ENCODE assay signal across 8 cellular contexts in genomic region chr12:14769462-14769836, GRCh38. TPM values are rescaled to one million over a fixed set of nuclear protein-coding genes. Genes with fewer than 3 reads are reported as not detected.
A peak's percentile ranks its signal among the peaks of the same experiment; 100 is the strongest.
DNase-seq lines count a peak whose midpoint lies in the region; ATAC-seq and TF ChIP-seq lines count a peak whose summit lies in the region.

No MANE protein-coding gene starts in this region.

- H3K27ac ChIP-seq in CD4-positive, alpha-beta memory T cell (ENCODE audit: low read depth, low read length) = peak overlapping the region; percentile 98
- H3K27ac ChIP-seq in OCI-LY1 (ENCODE audit: low read depth, low read length, poor library complexity, severe bottlenecking) (peak overlapping the region; percentile 96), ectodermal cell (ENCODE audit: insufficient read depth, low read depth, low read length, poor library complexity, severe bottlenecking) (peak overlapping the region; percentile 81), mucosa of rectum (ENCODE audit: low read depth in 2 of 2, low read length in 2 of 2) (peak overlapping the region; percentile 97 to 99)

- H2AFZ ChIP-seq in OCI-LY1 (ENCODE audit: low read length) = no peak overlapping the region

- H3F3A ChIP-seq in OCI-LY1 (ENCODE audit: insufficient read depth, low read length) = 0 out of 2 replicates have a peak, but pooled peaks cover 9% of the 10 kb centered on the region

- ATAC-seq in GM21381 (IDR thresholded peaks at IDR 0.05; ENCODE audit: unreplicated experiment) = no peak

- H3K4me3 Mint-ChIP-seq in CD4-positive, alpha-beta memory T cell = peak overlapping the region; percentile 94 to 99 (median 97)

- peaks cover 41 to 67% of the 10 kb centered on the region in 2 donors for H3K36me3 Mint-ChIP-seq in CD4-positive, alpha-beta memory T cell

- H3K27ac Mint-ChIP-seq in CD4-positive, alpha-beta memory T cell = peak overlapping the region; percentile 97 to 100 (median 99)

- no peaks in the 10 kb centered on the region for H3K27me3 Mint-ChIP-seq in CD4-positive, alpha-beta memory T cell

- H3K27me3 ChIP-seq in CD4-positive, alpha-beta memory T cell (ENCODE audit: insufficient read depth, low read length) = no peaks in the 10 kb centered on the region
- H3K27me3 ChIP-seq in OCI-LY1 (ENCODE audit: insufficient read depth, low read length) = no peaks in the 10 kb centered on the region
- H3K27me3 ChIP-seq in ectodermal cell (ENCODE audit: control insufficient read depth, insufficient read depth, low read length, poor library complexity, severe bottlenecking) = peaks cover 16% of the 10 kb centered on the region
- no peaks in the 10 kb centered on the region for H3K27me3 ChIP-seq in mucosa of rectum (ENCODE audit: control insufficient read depth in 2 of 2, insufficient read depth in 2 of 2, low read length in 2 of 2)

- H3K9ac ChIP-seq in OCI-LY1 (ENCODE audit: low read length) = peak overlapping the region; percentile 86
- H3K9ac ChIP-seq in mucosa of rectum (ENCODE audit: low read depth in 1 of 2, low read length in 2 of 2) = peak overlapping the region; percentile 98 to 100

- no peaks in the 10 kb centered on the region for H3K9me2 ChIP-seq in OCI-LY1 (ENCODE audit: low read depth, low read length)

- H4K20me1 ChIP-seq in OCI-LY1 (ENCODE audit: insufficient read depth, low read length) = no peaks in the 10 kb centered on the region

- H3K9me3 ChIP-seq in CD4-positive, alpha-beta memory T cell (ENCODE audit: control insufficient read depth in 1 of 2, low read length in 2 of 2) = no peaks in the 10 kb centered on the region
- peaks cover 4% of the 10 kb centered on the region; the same call in 1 of the 2 replicates for H3K9me3 ChIP-seq in OCI-LY1 (ENCODE audit: low read length)
- no peaks in the 10 kb centered on the region for H3K9me3 ChIP-seq in ectodermal cell (ENCODE audit: control insufficient read depth, low read length)
- no peaks in the 10 kb centered on the region for H3K9me3 ChIP-seq in mucosa of rectum (ENCODE audit: control insufficient read depth in 2 of 2, low read length in 2 of 2)

- no peaks in the 10 kb centered on the region for H3K36me3 ChIP-seq in CD4-positive, alpha-beta memory T cell (ENCODE audit: insufficient read depth, low read length)
- peaks cover 40% of the 10 kb centered on the region for H3K36me3 ChIP-seq in OCI-LY1 (ENCODE audit: insufficient read depth, low read length)
- H3K36me3 ChIP-seq in ectodermal cell (ENCODE audit: control insufficient read depth, insufficient read depth, low read length) = no peaks in the 10 kb centered on the region
- no peaks in the 10 kb centered on the region for H3K36me3 ChIP-seq in mucosa of rectum (ENCODE audit: control insufficient read depth in 2 of 2, insufficient read depth in 2 of 2, low read length in 2 of 2)

- POLR2A ChIA-PET in CD4-positive, alpha-beta memory T cell (lab: Charles Lee; ENCODE audit: partially characterized antibody) = interaction anchor here (0.6 to 8.5 kb wide), 36 partner anchors 11 to 1142 kb away, joined by 3 to 376 read pairs (median 6); partner anchors contain the start of genes ARHGDIB, ATF7IP, C12orf60 and DERA

- H3K4me3 ChIP-seq in CD4-positive, alpha-beta memory T cell (ENCODE audit: low read length in 2 of 2) = peak overlapping the region; percentile 88 to 92
- H3K4me3 ChIP-seq in OCI-LY1 (ENCODE audit: low read depth, low read length, poor library complexity, severe bottlenecking) (peak overlapping the region; percentile 72), ectodermal cell (ENCODE audit: insufficient read depth, low read depth, low read length) (peak overlapping the region; percentile 73), mucosa of rectum (ENCODE audit: low read length in 2 of 2) (peak overlapping the region; percentile 98 to 99)

- peaks cover 27 to 77% (median 47%) of the 10 kb centered on the region in 4 donors for H3K4me1 Mint-ChIP-seq in CD4-positive, alpha-beta memory T cell

- H3K9me3 Mint-ChIP-seq in CD4-positive, alpha-beta memory T cell = peaks cover 3 to 31% (median 17%) of the 10 kb centered on the region in 8 donors

- TF ChIP-seq CTCF in GM20000 (IDR thresholded peaks at IDR 0.05; ENCODE audit: extremely low read depth, missing control alignments) (no peak), OCI-LY1 (IDR thresholded peaks at IDR 0.05; ENCODE audit: low read length) (no peak)

- WGBS in ectodermal cell, 2 experiments = 4 to 9% methylated on average over 19 of the region's 19 CpGs

- CTCF ChIA-PET in CD4-positive, alpha-beta memory T cell (lab: Charles Lee; ENCODE audit: partially characterized antibody) = interaction anchor here (0.7 to 4.6 kb wide), 22 partner anchors 9 to 404 kb away, joined by 3 to 27 read pairs (median 6); partner anchors contain the start of genes ATF7IP, C12orf60, ERP27 and WBP11

- H3K79me2 ChIP-seq in OCI-LY1 (ENCODE audit: insufficient read depth, low read length) = no peaks in the 10 kb centered on the region

- H3K4me1 ChIP-seq in CD4-positive, alpha-beta memory T cell (ENCODE audit: insufficient read depth, low read length) = peaks cover 49% of the 10 kb centered on the region
- H3K4me1 ChIP-seq in OCI-LY1 (ENCODE audit: insufficient read depth, low read length, severe bottlenecking) (peaks cover 32% of the 10 kb centered on the region), ectodermal cell (ENCODE audit: control insufficient read depth, insufficient read depth, low read length) (peaks cover 3% of the 10 kb centered on the region), mucosa of rectum (ENCODE audit: control insufficient read depth in 2 of 2, insufficient read depth in 2 of 2, low read length in 2 of 2) (peaks cover 7 to 9% of the 10 kb centered on the region in 2 donors)

- intact Hi-C loops in CD4-positive, alpha-beta memory T cell (cut with micrococcal nuclease) = no loop called here

- no peak for DNase-seq in CD4-positive, alpha-beta memory T cell
- DNase-seq in GM20000 (ENCODE audit: low spot score) (peak; percentile 19), NCI-H1694 treated with DMSO at 0.1 percent for 48 hours (lab: John Stamatoyannopoulos, UW) (no peak), foreskin melanocyte (no peak)

- H3K4me2 ChIP-seq in OCI-LY1 (ENCODE audit: low read length) = peak overlapping the region; percentile 68

RNA-seq across cellular contexts. Expression of gene WBP11, which starts 33.8 kb away (rescaled TPM):
- 10 to 100 TPM; 83.7 to 83.8 TPM for total RNA-seq in CD4-positive, alpha-beta memory T cell
- 10 to 100 TPM; 45.8 to 78.0 TPM for polyA plus RNA-seq in CD4-positive, alpha-beta memory T cell
- polyA plus RNA-seq in ectodermal cell (2013, experiment 1 of 4) = 103 TPM
- 84.9 TPM for polyA plus RNA-seq in ectodermal cell (2013, experiment 2 of 4)
- polyA plus RNA-seq in ectodermal cell (2013, experiment 3 of 4) = 74.8 TPM
- polyA plus RNA-seq in ectodermal cell (2013, experiment 4 of 4) = 80.2 TPM

RNA-seq across cellular contexts. Expression of gene C12orf60, which starts 34.0 kb away (rescaled TPM):
- 1 to 10 TPM; 1.3 to 1.4 TPM for total RNA-seq in CD4-positive, alpha-beta memory T cell
- polyA plus RNA-seq in CD4-positive, alpha-beta memory T cell = 1 to 10 TPM in 1 of 2 donors, under 1 TPM in 1; 0.45 to 2.0 TPM
- 4.3 TPM for polyA plus RNA-seq in ectodermal cell (2013, experiment 1 of 4)
- 5.8 TPM for polyA plus RNA-seq in ectodermal cell (2013, experiment 2 of 4)
- 6.0 TPM for polyA plus RNA-seq in ectodermal cell (2013, experiment 3 of 4)
- 7.1 TPM for polyA plus RNA-seq in ectodermal cell (2013, experiment 4 of 4)

RNA-seq across cellular contexts. Expression of gene SMCO3, which starts 44.5 kb away (rescaled TPM):
- total RNA-seq in CD4-positive, alpha-beta memory T cell = not detected
- under 1 TPM; 0.08 to 0.31 TPM for polyA plus RNA-seq in CD4-positive, alpha-beta memory T cell
- not detected for polyA plus RNA-seq in ectodermal cell (2013, experiment 1 of 4)
- polyA plus RNA-seq in ectodermal cell (2013, experiment 2 of 4) = not detected
- polyA plus RNA-seq in ectodermal cell (2013, experiment 3 of 4) = not detected
- polyA plus RNA-seq in ectodermal cell (2013, experiment 4 of 4) = not detected
